ENCODE assay signal across 8 cellular contexts in genomic region chr5:138789771-138790242, GRCh38. TPM values are rescaled to one million over a fixed set of nuclear protein-coding genes. Genes with fewer than 3 reads are reported as not detected.
DNase-seq lines count a peak whose midpoint lies in the region; ATAC-seq, FAIRE-seq and TF ChIP-seq lines count a peak whose summit lies in the region.

No MANE protein-coding gene starts in this region.

- H3K36me3 ChIP-seq in MM.1S (replicated peaks; ENCODE audit: insufficient read depth, low read length) (no peaks in the 10 kb centered on the region), adrenal gland (replicated peaks in 1 of 2) (no peaks in the 10 kb centered on the region), kidney (ENCODE audit: control insufficient read depth in 1 of 2, insufficient read depth in 2 of 2, low read length in 2 of 2) (peaks cover 0 to 3% of the 10 kb centered on the region in 2 donors), ovary (no peaks in the 10 kb centered on the region)

- no peak overlapping the region for H3K27ac ChIP-seq in MM.1S (ENCODE audit: low read length)
- peak overlapping the region in 1 of 5 donors; percentile 2 for H3K27ac ChIP-seq in adrenal gland
- no peak overlapping the region for H3K27ac ChIP-seq in kidney (ENCODE audit: low read depth in 2 of 2, low read length in 2 of 2)
- H3K27ac ChIP-seq in ovary: no peak overlapping the region

- no peaks in the 10 kb centered on the region for H3K27me3 ChIP-seq in MM.1S (replicated peaks; ENCODE audit: insufficient read depth, low read length)
- H3K27me3 ChIP-seq in adrenal gland: no peaks in the 10 kb centered on the region
- H3K27me3 ChIP-seq in ovary: no peaks in the 10 kb centered on the region

- TF ChIP-seq POLR2A in adrenal gland (IDR thresholded peaks at IDR 0.05) (no peak), ovary (IDR thresholded peaks at IDR 0.05) (no peak)

- no peak overlapping the region for H3K27ac Mint-ChIP-seq in activated naive CD4-positive, alpha-beta T cell treated with anti-CD3 and anti-CD28 coated beads, Interleukin-2, amount 10 ng/mL, durations not matched to agents 7 days and 5 days

- no peaks in the 10 kb centered on the region for H3K9me2 ChIP-seq in MM.1S (replicated peaks; ENCODE audit: insufficient read depth, low read length)

- no peaks in the 10 kb centered on the region for H3K9me3 Mint-ChIP-seq in activated naive CD4-positive, alpha-beta T cell treated with anti-CD3 and anti-CD28 coated beads, Interleukin-2, amount 10 ng/mL, durations not matched to agents 7 days and 5 days

- H3K4me3 Mint-ChIP-seq in activated naive CD4-positive, alpha-beta T cell treated with anti-CD3 and anti-CD28 coated beads, Interleukin-2, amount 10 ng/mL, durations not matched to agents 7 days and 5 days: no peak overlapping the region

- intact Hi-C loops in adrenal gland (cut with DNase I): no loop called here
- intact Hi-C loops in kidney (cut with DNase I): no loop called here
- intact Hi-C loops in ovary (cut with DNase I): no loop called here

- H3K4me3 ChIP-seq in MM.1S (ENCODE audit: low read length): no peak overlapping the region
- H3K4me3 ChIP-seq in adrenal gland: no peak overlapping the region
- no peak overlapping the region for H3K4me3 ChIP-seq in kidney (ENCODE audit: low read length in 2 of 2)
- no peak overlapping the region for H3K4me3 ChIP-seq in ovary

- TF ChIP-seq CTCF in MM.1S (IDR thresholded peaks at IDR 0.05; ENCODE audit: low read length) (peak; percentile 66), adrenal gland (IDR thresholded peaks at IDR 0.05) (peak; percentile 9 to 52 (median 40)), kidney (IDR thresholded peaks at IDR 0.05; ENCODE audit: borderline replicate concordance, extremely low read depth, insufficient read depth) (peak; percentile 33), ovary (IDR thresholded peaks at IDR 0.05) (peak in 1 of 3 donors; percentile 9)

- no peak overlapping the region for H2AFZ ChIP-seq in MM.1S (ENCODE audit: low read length)

- H3K9ac ChIP-seq in MM.1S (ENCODE audit: low read length) (no peak overlapping the region), kidney (ENCODE audit: low read length in 2 of 2) (no peak overlapping the region)

- no peak for TF ChIP-seq EP300 in ovary (IDR thresholded peaks at IDR 0.05)

- peaks cover 2% of the 10 kb centered on the region for H3K4me1 Mint-ChIP-seq in activated naive CD4-positive, alpha-beta T cell treated with anti-CD3 and anti-CD28 coated beads, Interleukin-2, amount 10 ng/mL, durations not matched to agents 7 days and 5 days

- no peaks in the 10 kb centered on the region for H3K9me3 ChIP-seq in MM.1S (replicated peaks; ENCODE audit: insufficient read depth, low read length)
- no peaks in the 10 kb centered on the region for H3K9me3 ChIP-seq in adrenal gland (replicated peaks in 1 of 3)
- H3K9me3 ChIP-seq in kidney (ENCODE audit: control insufficient read depth in 1 of 2, low read length in 2 of 2): no peaks in the 10 kb centered on the region
- no peaks in the 10 kb centered on the region for H3K9me3 ChIP-seq in ovary

- no peak overlapping the region for H3K4me2 ChIP-seq in MM.1S (ENCODE audit: low read depth, low read length)

- no peaks in the 10 kb centered on the region for H3F3A ChIP-seq in MM.1S (ENCODE audit: insufficient read depth, low read length)

- H3K4me1 ChIP-seq in MM.1S (ENCODE audit: low read length) (peaks cover 15% of the 10 kb centered on the region), adrenal gland (replicated peaks in 1 of 2) (peaks cover 27 to 34% of the 10 kb centered on the region in 2 donors), kidney (ENCODE audit: control insufficient read depth in 1 of 2, insufficient read depth in 1 of 2, low read depth in 1 of 2, low read length in 2 of 2) (peaks cover 12% of the 10 kb centered on the region in 2 donors), ovary (ENCODE audit: insufficient read depth) (peaks cover 1% of the 10 kb centered on the region)

- ATAC-seq in GM18873 (IDR thresholded peaks at IDR 0.05; ENCODE audit: low FRiP score, unreplicated experiment): no peak

- FAIRE-seq in kidney (lab: Jason Lieb, UNC): no peak

- DNase-seq in activated naive CD4-positive, alpha-beta T cell treated with anti-CD3 and anti-CD28 coated beads, Interleukin-2, amount 10 ng/mL, durations not matched to agents 7 days and 5 days: peak; percentile 27
- no peak for DNase-seq in activated naive CD4-positive, alpha-beta T cell treated with Interleukin-2 at 50 U/mL for 16 hours
- peak; percentile 50 for DNase-seq in MM.1S
- peak in 1 of 7 donors; percentile 28 for DNase-seq in adrenal gland
- no peak for DNase-seq in kidney
- DNase-seq in islet precursor cell: no peak
- DNase-seq in ovary: no peak

- H3K79me2 ChIP-seq in MM.1S (ENCODE audit: low read length): peaks cover 67% of the 10 kb centered on the region

- no peaks in the 10 kb centered on the region for H3K36me3 Mint-ChIP-seq in activated naive CD4-positive, alpha-beta T cell treated with anti-CD3 and anti-CD28 coated beads, Interleukin-2, amount 10 ng/mL, durations not matched to agents 7 days and 5 days

- peaks cover 39% of the 10 kb centered on the region for H3K27me3 Mint-ChIP-seq in activated naive CD4-positive, alpha-beta T cell treated with anti-CD3 and anti-CD28 coated beads, Interleukin-2, amount 10 ng/mL, durations not matched to agents 7 days and 5 days

- no peaks in the 10 kb centered on the region for H4K20me1 ChIP-seq in MM.1S (ENCODE audit: insufficient read depth, low read length)

- CTCF ChIA-PET in activated naive CD4-positive, alpha-beta T cell treated with anti-CD3 and anti-CD28 coated beads, Interleukin-2, amount 10 ng/mL, durations not matched to agents 7 days and 5 days (lab: Charles Lee): interaction anchor here (0.7 to 2.1 kb wide), 27 partner anchors 8 to 486 kb away, joined by 3 to 10 read pairs (median 4); no protein-coding TSS in a partner anchor

RNA-seq across cellular contexts. Expression of gene CTNNA1, which starts 36.6 kb away (rescaled TPM):
- total RNA-seq in adrenal gland (100 to 1,000 TPM; 297 to 521 (median 347) TPM), kidney (463 TPM), ovary (100 to 1,000 TPM; 125 to 278 (median 230) TPM)
- polyA plus RNA-seq in adrenal gland (100 to 1,000 TPM; 111 to 371 (median 133) TPM), kidney (ENCODE audit: insufficient read depth, low read depth, low replicate concordance) (177 TPM), ovary (100 to 1,000 TPM; 127 to 306 TPM)

Comparison
In these comparisons a context has a peak if more than half of its experiments do, and no peak if none do; other contexts are left out.
1. DNase-seq: peak in activated naive CD4-positive, alpha-beta T cell treated with anti-CD3 and anti-CD28 coated beads, Interleukin-2, amount 10 ng/mL, durations not matched to agents 7 days and 5 days (single experiment) and MM.1S (single experiment); none in activated naive CD4-positive, alpha-beta T cell treated with Interleukin-2 at 50 U/mL for 16 hours (single experiment), kidney (single experiment), islet precursor cell (single experiment) and ovary (0 of 5).